22 cellular contexts compared by ENCODE assay signal in the genomic region with DNA sequence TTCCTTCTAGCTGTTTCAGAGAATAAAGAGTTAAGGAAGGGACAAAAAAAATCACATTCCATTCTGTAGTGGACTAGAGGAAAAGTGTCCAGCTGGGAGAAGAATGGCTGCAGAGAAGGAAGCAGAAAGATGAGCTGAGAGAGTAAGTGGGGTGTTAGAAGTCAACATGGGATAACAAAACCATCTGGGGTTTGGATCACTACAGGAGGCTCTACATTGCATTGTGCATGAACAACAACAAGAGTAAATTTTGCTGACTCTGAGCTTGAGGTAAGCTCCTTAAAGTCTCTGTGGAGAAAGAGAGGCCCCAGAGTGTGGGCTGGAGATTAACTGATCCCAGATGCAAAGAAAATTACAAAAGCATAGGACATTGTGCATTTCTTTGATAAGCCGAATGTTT.
A peak's percentile ranks its signal among the peaks of the same experiment; 100 is the strongest.
DNase-seq lines count a peak whose midpoint lies in the region; ATAC-seq, FAIRE-seq and TF ChIP-seq lines count a peak whose summit lies in the region.
"Had no signal": no experiment of that assay in that cellular context is flagged by ENCODE, and none has a peak within 500 bp of the region (broad histone marks: within the 10 kb centered on the region; RNA-seq: fewer than 3 reads in every experiment).

No MANE protein-coding gene starts in this region.

- H3K9me3 Mint-ChIP-seq in H9 = peaks cover 0 to 2% of the 10 kb centered on the region in 2 experiments; a peak in 2 of 5 replicates
- H3K9me3 Mint-ChIP-seq: T-cell had no signal

- POLR2A ChIA-PET in H1 (lab: Charles Lee; ENCODE audit: partially characterized antibody) = no interaction called here

- no peak overlapping the region for H2BK20ac ChIP-seq in H9 (ENCODE audit: low read depth, low read length, poor library complexity, severe bottlenecking)
- no peak overlapping the region for H2BK20ac ChIP-seq in H1 (ENCODE audit: low read length)

- CTCF ChIA-PET in H1 (lab: Charles Lee; ENCODE audit: partially characterized antibody) = interaction anchor here (0.8 kb wide), 1 partner anchor 15 kb away, joined by 3 read pairs; no protein-coding TSS in a partner anchor

- peaks cover 15 to 28% of the 10 kb centered on the region in 2 experiments for H3K4me1 Mint-ChIP-seq in H9
- H3K4me1 Mint-ChIP-seq: CD14-positive monocyte, T-cell had no signal

- H3K4me3 ChIP-seq in SK-N-MC = 0 out of 2 replicates have a peak overlapping the region, but pooled peaks have one; percentile 18
- no peak overlapping the region for H3K4me3 ChIP-seq in H1 (ENCODE audit: extremely low read depth in 1 of 4, insufficient read depth in 2 of 4, low read depth in 3 of 4, low read length in 4 of 4)
- H3K4me3 ChIP-seq: MG63 had no signal

- no peak overlapping the region for H3T11ph ChIP-seq in H9 (ENCODE audit: low read length)

- no peaks in the 10 kb centered on the region for H3K23me2 ChIP-seq in H9 (ENCODE audit: insufficient read length, low read depth, low read length, poor library complexity, severe bottlenecking)
- no peaks in the 10 kb centered on the region for H3K23me2 ChIP-seq in H1 (ENCODE audit: low read depth, low read length)

- H2BK12ac ChIP-seq in H9 (ENCODE audit: insufficient read length, low read depth, low read length) = no peak overlapping the region
- no peak overlapping the region for H2BK12ac ChIP-seq in H1 (ENCODE audit: low read depth, low read length)

- H3K36me3 ChIP-seq in SK-N-MC (ENCODE audit: insufficient read depth, low read length) (no peaks in the 10 kb centered on the region), H1 (ENCODE audit: control insufficient read depth in 2 of 4, insufficient read depth in 4 of 4, low read length in 3 of 4) (no peaks in the 10 kb centered on the region)
- H3K36me3 ChIP-seq: MG63 had no signal

- H2BK120ac ChIP-seq in H9 (ENCODE audit: low read depth, low read length, poor library complexity, severe bottlenecking) = no peak overlapping the region
- no peak overlapping the region for H2BK120ac ChIP-seq in H1 (replicated peaks; ENCODE audit: low read depth, low read length)

- no peak overlapping the region for H2BK5ac ChIP-seq in H9 (ENCODE audit: insufficient read length, low read length)
- no peak overlapping the region for H2BK5ac ChIP-seq in H1 (ENCODE audit: low read depth, low read length)

- H2AK5ac ChIP-seq in H9 (ENCODE audit: insufficient read length, low read length) (no peak overlapping the region), H1 (ENCODE audit: low read depth, low read length) (no peak overlapping the region)

- WGBS in H9 (ENCODE audit: extremely low coverage, insufficient read length, low lambda C conversion rate) = no CpG with 5 or more reads among the region's 1 CpG
- 0% methylated on average over 1 of the region's 1 CpG; no CpG with 5 or more reads in 1 of the 2 experiments for WGBS in H1 (ENCODE audit: extremely low coverage in 1 of 2, insufficient coverage in 1 of 2, insufficient read length in 1 of 2, insufficient replicate concordance in 2 of 2, low coverage in 1 of 2, low lambda C conversion rate in 2 of 2, missing lambda C conversion rate in 1 of 2), 2 experiments

- H3K4me2 ChIP-seq in H9 (ENCODE audit: insufficient read depth, insufficient read length, low read length) (no peak overlapping the region), H1 (ENCODE audit: insufficient read depth in 1 of 2, low read depth in 2 of 2, low read length in 2 of 2) (no peak overlapping the region)

- no peak overlapping the region for H2AFZ ChIP-seq in H9 (ENCODE audit: low read length)
- H2AFZ ChIP-seq in H1 (ENCODE audit: low read length) = no peak overlapping the region

- no peaks in the 10 kb centered on the region for H3K27me3 Mint-ChIP-seq in H9 (ENCODE audit: low read depth)
- H3K27me3 Mint-ChIP-seq: T-cell had no signal

- H3K9ac ChIP-seq in H9 (ENCODE audit: extremely low read depth, insufficient read length, low read length) = no peak overlapping the region
- H3K9ac ChIP-seq in SK-N-MC (ENCODE audit: insufficient read length) = no peak overlapping the region
- no peak overlapping the region for H3K9ac ChIP-seq in H1 (replicated peaks in 1 of 4; ENCODE audit: extremely low read depth in 1 of 4, low read depth in 3 of 4, low read length in 3 of 4)

- H3K4ac ChIP-seq in H9 (ENCODE audit: low read depth, low read length) (no peak overlapping the region), H1 (replicated peaks; ENCODE audit: insufficient read length, low read depth, low read length) (no peak overlapping the region)

- H3K56ac ChIP-seq in H9 (ENCODE audit: insufficient read length, low read depth, low read length) (no peak overlapping the region), H1 (replicated peaks; ENCODE audit: insufficient read length, low read depth, low read length) (no peak overlapping the region)

- H3K27ac ChIP-seq in H9 (ENCODE audit: insufficient read length, low read depth, low read length) = no peak overlapping the region
- H3K27ac ChIP-seq in SK-N-MC = peak overlapping the region; percentile 22
- no peak overlapping the region for H3K27ac ChIP-seq in H1 (ENCODE audit: low read depth, low read length)

- no peak for TF ChIP-seq POLR2A in H1 (IDR thresholded peaks at IDR 0.05; ENCODE audit: control extremely low read depth in 1 of 2, low read depth in 2 of 2, low read length in 2 of 2)

- H3K27me3 ChIP-seq in H9 (ENCODE audit: insufficient read depth, low read length) = no peaks in the 10 kb centered on the region
- H3K27me3 ChIP-seq in H1 (replicated peaks in 1 of 4; ENCODE audit: control insufficient read depth in 3 of 4, extremely low read depth in 1 of 4, insufficient read depth in 3 of 4, low read length in 3 of 4) = no peaks in the 10 kb centered on the region
- H3K27me3 ChIP-seq: MG63 had no signal

- H4K5ac ChIP-seq in H9 (ENCODE audit: insufficient read length, low read depth, low read length) = no peak overlapping the region
- no peak overlapping the region for H4K5ac ChIP-seq in H1 (ENCODE audit: insufficient read length, low read depth, low read length)

- H3K23ac ChIP-seq in H9 (ENCODE audit: insufficient read length, low read depth, low read length) (no peak overlapping the region), H1 (ENCODE audit: insufficient read length) (no peak overlapping the region)

- peak overlapping the region in 2 of 3 experiments; percentile 4 to 79; a peak in 4 of 7 replicates for H3K27ac Mint-ChIP-seq in H9
- H3K27ac Mint-ChIP-seq: CD14-positive monocyte, T-cell had no signal

- H3K79me2 ChIP-seq in H9 (ENCODE audit: insufficient read depth, low read length) (no peaks in the 10 kb centered on the region), H1 (ENCODE audit: control insufficient read depth in 1 of 2, insufficient read depth in 2 of 2, low read length in 2 of 2) (no peaks in the 10 kb centered on the region)

- H4K8ac ChIP-seq in H9 (replicated peaks; ENCODE audit: insufficient read length, low read depth, low read length) = no peak overlapping the region
- H4K8ac ChIP-seq in H1 (ENCODE audit: extremely low read depth, insufficient read depth, low read length) = no peak overlapping the region

- no peak overlapping the region for H3K4me3 Mint-ChIP-seq in H9
- H3K4me3 Mint-ChIP-seq: CD14-positive monocyte, T-cell had no signal

- DNase-seq in H9 (no peak), SK-N-MC (ENCODE audit: low read depth, low spot score) (peak; percentile 50), H1 (ENCODE audit: low read depth in 1 of 2, low spot score in 2 of 2) (no peak), smooth muscle cell of the brain vasculature (ENCODE audit: low read depth, low spot score) (peak; percentile 78)
- DNase-seq in effector CD8-positive, alpha-beta T cell (lab: John Stamatoyannopoulos, UW) = no peak
- DNase-seq: DMS153, GDM1, Kasumi-1, MG63, NCI-H1048, NCI-H1436, NCI-H1930, NCI-H748 treated with DMSO at 0.1 percent for 48 hours, PC-3, RPMI8226, SHP77 treated with DMSO at 0.1 percent for 48 hours, T-cell had no signal

- no peaks in the 10 kb centered on the region for H3K79me1 ChIP-seq in H9 (ENCODE audit: insufficient read depth, low read depth, low read length, poor library complexity, severe bottlenecking)
- H3K79me1 ChIP-seq in H1 (ENCODE audit: low read depth, low read length) = no peaks in the 10 kb centered on the region

- H3K36me3 Mint-ChIP-seq in H9 (ENCODE audit: insufficient read depth in 1 of 3, low read depth in 3 of 3) = peaks cover 0 to 5% (median 2%) of the 10 kb centered on the region in 3 experiments; a peak in 3 of 7 replicates
- H3K36me3 Mint-ChIP-seq: CD14-positive monocyte, T-cell had no signal

- TF ChIP-seq RAD21 in H1 (IDR thresholded peaks at IDR 0.05 in 1 of 2, conservative IDR thresholded peaks at IDR 0.05 in 1 of 2; ENCODE audit: low read depth in 2 of 2, low read length in 2 of 2) = no peak

- no peak for ATAC-seq in HG02642 (IDR thresholded peaks at IDR 0.05; ENCODE audit: poor library complexity, unreplicated experiment)
- ATAC-seq in HG03354 (IDR thresholded peaks at IDR 0.05; ENCODE audit: poor library complexity, severe bottlenecking, unreplicated experiment) = no peak
- ATAC-seq: HCT116, PC-3, SK-N-SH treated with all-trans-retinoic acid at 6 μM for 48 hours, T-cell had no signal

- no peaks in the 10 kb centered on the region for H4K20me1 ChIP-seq in H9 (ENCODE audit: control insufficient read depth, insufficient read depth, insufficient read length)
- H4K20me1 ChIP-seq in H1 (replicated peaks in 1 of 2; ENCODE audit: control insufficient read depth in 1 of 2, insufficient read depth in 2 of 2, low read length in 2 of 2) = no peaks in the 10 kb centered on the region

- H3K9me3 ChIP-seq in H9 (ENCODE audit: control insufficient read depth, low read depth, low read length) = no peaks in the 10 kb centered on the region
- no peaks in the 10 kb centered on the region for H3K9me3 ChIP-seq in SK-N-MC (ENCODE audit: low read depth, low read length)
- no peaks in the 10 kb centered on the region for H3K9me3 ChIP-seq in H1 (ENCODE audit: insufficient read depth in 2 of 2, low read depth in 1 of 2, low read length in 1 of 2)
- H3K9me3 ChIP-seq: MG63 had no signal

- no peak for TF ChIP-seq EP300 in H1 (IDR thresholded peaks at IDR 0.05; ENCODE audit: borderline replicate concordance in 1 of 2, low read depth in 2 of 2, low read length in 2 of 2)

- H3K18ac ChIP-seq in H9 (ENCODE audit: insufficient read length, low read depth, low read length) (no peak overlapping the region), H1 (ENCODE audit: extremely low read depth, low read length) (no peak overlapping the region)

- no peak overlapping the region for H3K14ac ChIP-seq in H9 (ENCODE audit: insufficient read depth, low read length)
- no peak overlapping the region for H3K14ac ChIP-seq in H1 (ENCODE audit: insufficient read length)

- peak; percentile 32 for FAIRE-seq in H1 (lab: Jason Lieb, UNC)

- H2BK15ac ChIP-seq in H9 (ENCODE audit: low read depth, low read length) (no peak overlapping the region), H1 (ENCODE audit: low read length) (no peak overlapping the region)

- TF ChIP-seq CTCF in H9 (conservative IDR thresholded peaks at IDR 0.05) (no peak), H1 (IDR thresholded peaks at IDR 0.05; ENCODE audit: control extremely low read depth in 1 of 3, insufficient read depth in 1 of 3, low read depth in 1 of 3, low read length in 3 of 3) (no peak)

- no peaks in the 10 kb centered on the region; the same call in 1 of the 2 replicates for H3K4me1 ChIP-seq in H9 (ENCODE audit: insufficient read depth, low read length)
- H3K4me1 ChIP-seq in H1 (replicated peaks in 1 of 4; ENCODE audit: control insufficient read depth in 3 of 4, insufficient read depth in 4 of 4, low read length in 3 of 4) = peaks cover 0 to 5% (median 3%) of the 10 kb centered on the region in 4 experiments; a peak in 3 of 7 replicates

- H4K91ac ChIP-seq in H9 (ENCODE audit: insufficient read length, low read depth, low read length) (no peak overlapping the region), H1 (replicated peaks; ENCODE audit: insufficient read length, low read length) (no peak overlapping the region)

Comparison
In these comparisons a context has a peak if more than half of its experiments do, and no peak if none do; other contexts are left out.
1. DNase-seq: peak in SK-N-MC (single experiment) and smooth muscle cell of the brain vasculature (single experiment); none in H9 (single experiment), H1 (0 of 2) and effector CD8-positive, alpha-beta T cell (single experiment).